In genomic region chr22:32528316-32528715, GRCh38 we compare ENCODE assay signal across 17 cellular contexts. TPM values are rescaled to one million over a fixed set of nuclear protein-coding genes. Genes with fewer than 3 reads are reported as not detected.
DNase-seq lines count a peak whose midpoint lies in the region; ATAC-seq and TF ChIP-seq lines count a peak whose summit lies in the region.
"Had no signal": no experiment of that assay in that cellular context is flagged by ENCODE, and none has a peak within 500 bp of the region (broad histone marks: within the 10 kb centered on the region; RNA-seq: fewer than 3 reads in every experiment).

No MANE protein-coding gene starts in this region.

- H3K4me1 ChIP-seq in esophagus squamous epithelium (peaks cover 16 to 49% (median 31%) of the 10 kb centered on the region in 3 donors), aorta (ENCODE audit: control insufficient read depth in 1 of 2, insufficient read depth in 2 of 2, low read length in 2 of 2) (no peaks in the 10 kb centered on the region)

- peak overlapping the region; percentile 90 for H3K27ac Mint-ChIP-seq in neural crest cell (ENCODE audit: unreplicated experiment)
- H3K27ac Mint-ChIP-seq: CD8-positive, alpha-beta memory T cell; dendritic cell treated with granulocyte-macrophage colony-stimulating factor and Interleukin-4, amounts not matched to agents 40 ng/mL and 50 ng/mL, for 4 days; memory B cell; stimulated activated effector memory CD8-positive, alpha-beta T cell treated with anti-CD3 and anti-CD28 coated beads, Interleukin-12 subunit alpha, Interleukin-12 subunit beta, amount 100 ng/mL, for 72 hours had no signal

- H3K36me3 ChIP-seq in esophagus squamous epithelium (no peaks in the 10 kb centered on the region), aorta (ENCODE audit: control insufficient read depth in 1 of 2, insufficient read depth in 2 of 2, low read length in 1 of 2) (no peaks in the 10 kb centered on the region)
- H3K36me3 ChIP-seq: pancreas had no signal

- no peaks in the 10 kb centered on the region for H3K36me3 Mint-ChIP-seq in neural crest cell (ENCODE audit: low read depth)
- H3K36me3 Mint-ChIP-seq: CD8-positive, alpha-beta memory T cell; memory B cell; naive B cell; stimulated activated effector memory CD8-positive, alpha-beta T cell treated with anti-CD3 and anti-CD28 coated beads, Interleukin-12 subunit alpha, Interleukin-12 subunit beta, amount 100 ng/mL, for 72 hours had no signal

- no peaks in the 10 kb centered on the region for H3K9me3 Mint-ChIP-seq in neural crest cell
- H3K9me3 Mint-ChIP-seq: CD8-positive, alpha-beta memory T cell; dendritic cell treated with granulocyte-macrophage colony-stimulating factor and Interleukin-4, amounts not matched to agents 40 ng/mL and 50 ng/mL, for 4 days; HFFc6; memory B cell; stimulated activated effector memory CD8-positive, alpha-beta T cell treated with anti-CD3 and anti-CD28 coated beads, Interleukin-12 subunit alpha, Interleukin-12 subunit beta, amount 100 ng/mL, for 72 hours had no signal

- peak overlapping the region; percentile 78 for H3K4me3 Mint-ChIP-seq in neural crest cell
- H3K4me3 Mint-ChIP-seq: CD8-positive, alpha-beta memory T cell; dendritic cell treated with granulocyte-macrophage colony-stimulating factor and Interleukin-4, amounts not matched to agents 40 ng/mL and 50 ng/mL, for 4 days; HFFc6; memory B cell; naive B cell; stimulated activated effector memory CD8-positive, alpha-beta T cell treated with anti-CD3 and anti-CD28 coated beads, Interleukin-12 subunit alpha, Interleukin-12 subunit beta, amount 100 ng/mL, for 72 hours had no signal

- peaks cover 55% of the 10 kb centered on the region for H3K4me1 Mint-ChIP-seq in neural crest cell
- H3K4me1 Mint-ChIP-seq: CD8-positive, alpha-beta memory T cell; memory B cell; stimulated activated effector memory CD8-positive, alpha-beta T cell treated with anti-CD3 and anti-CD28 coated beads, Interleukin-12 subunit alpha, Interleukin-12 subunit beta, amount 100 ng/mL, for 72 hours had no signal

- H3K27me3 ChIP-seq in esophagus squamous epithelium: no peaks in the 10 kb centered on the region
- H3K27me3 ChIP-seq in aorta (ENCODE audit: control insufficient read depth in 1 of 2, insufficient read depth in 2 of 2, low read length in 1 of 2): no peaks in the 10 kb centered on the region
- H3K27me3 ChIP-seq: pancreas had no signal

- H3K9me3 ChIP-seq in esophagus squamous epithelium (no peaks in the 10 kb centered on the region), aorta (ENCODE audit: control insufficient read depth, low read length) (no peaks in the 10 kb centered on the region)
- H3K9me3 ChIP-seq: pancreas had no signal

- H3K27me3 Mint-ChIP-seq in neural crest cell (ENCODE audit: low read depth): peaks cover 2% of the 10 kb centered on the region

- H3K4me3 ChIP-seq in esophagus squamous epithelium: no peak overlapping the region
- no peak overlapping the region for H3K4me3 ChIP-seq in aorta (ENCODE audit: low read length in 2 of 2)
- H3K4me3 ChIP-seq: pancreas, skin epidermis had no signal

- H3K27ac ChIP-seq in esophagus squamous epithelium: peak overlapping the region in 3 of 4 donors; percentile 43 to 68 (median 53)
- H3K27ac ChIP-seq in aorta (ENCODE audit: low read depth in 1 of 2, low read length in 2 of 2): no peak overlapping the region
- H3K27ac ChIP-seq: pancreas had no signal

- DNase-seq in amygdala (lab: John Stamatoyannopoulos, UW): peak in 39 of 56 donors; percentile 10 to 76 (median 45)
- DNase-seq in esophagus squamous epithelium (lab: John Stamatoyannopoulos, UW): no peak
- DNase-seq in neural crest cell (ENCODE audit: low read depth, low spot score): peak; percentile 30
- DNase-seq in superior temporal gyrus (ENCODE audit: extremely low spot score): peak; percentile 81
- no peak for DNase-seq in aorta
- DNase-seq in NCI-H510A (lab: John Stamatoyannopoulos, UW): no peak
- DNase-seq: NCI-H774 had no signal

- TF ChIP-seq POLR2A in esophagus squamous epithelium (IDR thresholded peaks at IDR 0.05): no peak

- intact Hi-C loops in esophagus squamous epithelium (cut with DNase I): loop anchor here (5.0 kb wide), 1 partner anchor 474 kb away; no protein-coding TSS in a partner anchor
- intact Hi-C loops in aorta (cut with DNase I): loop anchor here (2.0 to 5.0 kb wide), 4 partner anchors 134 to 472 kb away; no protein-coding TSS in a partner anchor

- no peak for TF ChIP-seq CTCF in esophagus squamous epithelium (IDR thresholded peaks at IDR 0.05)
- TF ChIP-seq CTCF in neural crest cell (conservative IDR thresholded peaks at IDR 0.05): no peak

- no peak for ATAC-seq in aorta (ENCODE audit: low FRiP score)
- no peak for ATAC-seq in GM19452 (IDR thresholded peaks at IDR 0.05; ENCODE audit: unreplicated experiment)
- no peak for ATAC-seq in HG03135 (IDR thresholded peaks at IDR 0.05; ENCODE audit: unreplicated experiment)

- WGBS in esophagus squamous epithelium, 2 donors: 78 to 80% methylated on average over 7 to 9 of the region's 9 CpGs
- WGBS in aorta, 2 donors: 71 to 78% methylated on average over 9 of the region's 9 CpGs

RNA-seq across cellular contexts. Expression of gene FBXO7, which starts 53.7 kb away (rescaled TPM):
- 10 to 100 TPM; 31.8 to 67.1 (median 49.6) TPM for total RNA-seq in esophagus squamous epithelium
- 82.0 and 82.8 TPM in 2 replicates for total RNA-seq in neural crest cell
- total RNA-seq in aorta: 10 to 100 TPM; 71.9 to 73.1 TPM
- polyA plus RNA-seq in aorta: 10 to 100 TPM; 64.4 to 76.6 TPM

Comparison
In these comparisons a context has a peak if more than half of its experiments do, and no peak if none do; other contexts are left out.
1. DNase-seq: peak in amygdala (39 of 56), neural crest cell (single experiment) and superior temporal gyrus (single experiment); none in esophagus squamous epithelium (single experiment), aorta (0 of 2) and NCI-H510A (single experiment).
2. H3K27ac ChIP-seq: peak in esophagus squamous epithelium (3 of 4); none in aorta (0 of 2).